Comparison of ENCODE assay signal across 8 cellular contexts in the genomic region with DNA sequence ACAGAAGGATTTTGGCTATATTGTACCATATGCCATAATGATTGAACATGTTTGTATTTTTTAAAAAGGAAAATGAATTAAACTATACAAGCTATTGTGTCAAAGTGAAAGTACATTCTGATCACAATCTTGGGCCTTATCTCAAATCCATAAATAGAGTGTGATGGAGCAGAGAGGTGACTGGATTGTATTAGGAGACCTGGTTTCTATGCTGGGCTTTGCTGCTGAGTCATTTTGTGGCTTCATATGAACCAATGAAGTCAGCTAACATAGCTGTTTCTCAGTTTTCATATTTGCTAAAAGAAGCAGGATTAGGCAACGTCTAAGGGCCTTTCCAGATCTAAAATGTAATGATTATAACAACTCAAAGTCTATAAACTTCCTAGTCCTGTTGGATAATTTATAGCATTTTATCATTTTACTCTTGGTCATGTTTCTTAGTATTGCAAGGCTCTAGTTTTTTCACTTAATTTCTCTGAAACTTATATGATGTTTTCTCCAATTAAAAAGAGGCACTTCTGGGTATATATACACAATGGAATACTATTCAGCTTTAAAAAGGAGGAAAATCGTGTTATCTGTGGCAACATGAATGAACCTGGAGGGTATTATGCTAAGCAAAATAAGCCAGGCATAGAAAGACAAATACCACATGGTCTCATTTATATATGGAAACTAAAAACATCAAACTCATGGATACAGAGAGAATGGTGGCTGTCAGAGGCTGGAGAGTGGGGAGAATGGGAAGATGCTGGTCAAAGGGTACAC.
DNase-seq lines count a peak whose midpoint lies in the region; ATAC-seq and TF ChIP-seq lines count a peak whose summit lies in the region.

No MANE protein-coding gene starts in this region.

- TF ChIP-seq CTCF in RWPE2 (IDR thresholded peaks at IDR 0.05; ENCODE audit: poor library complexity, severe bottlenecking), result no peak

- DNase-seq in RWPE2 (ENCODE audit: low spot score) (no peak), left lobe of liver (ENCODE audit: low spot score) (no peak), globus pallidus (ENCODE audit: low spot score) (no peak), caudate nucleus (lab: John Stamatoyannopoulos, UW) (no peak), DMS114 treated with DMSO at 0.1 percent for 48 hours (lab: John Stamatoyannopoulos, UW; ENCODE audit: unreplicated experiment) (no peak)
- no peak for DNase-seq in stimulated activated CD4-positive, alpha-beta T cell treated with anti-CD3 and anti-CD28 coated beads, Interleukin-12 subunit alpha, Interleukin-12 subunit beta, amount 100 ng/mL, for 4 hours

- H3K4me3 ChIP-seq in RWPE2 (ENCODE audit: severe bottlenecking), result no peak overlapping the region

- no peaks in the 10 kb centered on the region for H3K27me3 ChIP-seq in RWPE2 (ENCODE audit: insufficient read depth, poor library complexity, severe bottlenecking)

- H3K27ac ChIP-seq in RWPE2 (ENCODE audit: poor library complexity, severe bottlenecking), result no peak overlapping the region
- H3K27ac ChIP-seq in caudate nucleus (ENCODE audit: low read depth, low read length), result no peak overlapping the region

- ATAC-seq in GM18519 (IDR thresholded peaks at IDR 0.05; ENCODE audit: low FRiP score, unreplicated experiment), result peak; percentile 98
- peak; percentile 92 for ATAC-seq in HG02852 (IDR thresholded peaks at IDR 0.05; ENCODE audit: unreplicated experiment)
- ATAC-seq in RWPE2 (ENCODE audit: low read depth), result peak; percentile 95
- peak; percentile 25 for ATAC-seq in left lobe of liver

- H3K36me3 ChIP-seq in RWPE2 (ENCODE audit: low read depth), result no peaks in the 10 kb centered on the region

- peaks cover 9% of the 10 kb centered on the region for H3K4me1 ChIP-seq in RWPE2 (ENCODE audit: insufficient read depth, poor library complexity, severe bottlenecking)

- H3K9me3 ChIP-seq in RWPE2 (ENCODE audit: severe bottlenecking), result no peaks in the 10 kb centered on the region

Comparison
In these comparisons a context has a peak if more than half of its experiments do, and no peak if none do; other contexts are left out.
1. ATAC-seq: peak in every context shown above with its lines; median percentile 98 in GM18519; 95 in RWPE2; 92 in HG02852; 25 in left lobe of liver.